In genomic region chr10:8584666-8585065, GRCh38 we compare ENCODE assay signal across 17 cellular contexts.
"Had no signal": no experiment of that assay in that cellular context is flagged by ENCODE, and none has a peak within 500 bp of the region (broad histone marks: within the 10 kb centered on the region; RNA-seq: fewer than 3 reads in every experiment).

No MANE protein-coding gene starts in this region.

- H3K4me3 ChIP-seq: dorsolateral prefrontal cortex, mucosa of descending colon, smooth muscle cell, tibial artery, upper lobe of left lung, uterus had no signal

- H3K27me3 ChIP-seq: neutrophil, tibial artery, upper lobe of left lung, uterus had no signal

- H3K36me3 ChIP-seq: neutrophil, tibial artery, upper lobe of left lung, uterus had no signal

- H3K27ac ChIP-seq: dorsolateral prefrontal cortex, neutrophil, tibial artery, upper lobe of left lung, uterus had no signal

- H3K9me3 ChIP-seq: mucosa of descending colon, neutrophil, tibial artery, upper lobe of left lung, uterus had no signal

- DNase-seq: cortex of kidney; dorsolateral prefrontal cortex; effector CD8-positive, alpha-beta T cell; glutamatergic neuron; immature natural killer cell; kidney glomerular epithelial cell; mucosa of descending colon; naive thymus-derived CD8-positive, alpha-beta T cell; posterior cingulate gyrus; right cardiac atrium; stimulated activated CD4-positive, alpha-beta T cell treated with anti-CD3 and anti-CD28 coated beads, Interleukin-2, amount 100 ng/mL, for 48 hours; stimulated activated naive CD4-positive, alpha-beta T cell treated with Interleukin-2 at 50 U/mL for 16 hours; tibial artery; upper lobe of left lung; uterus had no signal

- H3K4me1 ChIP-seq: tibial artery, upper lobe of left lung, uterus had no signal
